Comparison of ENCODE assay signal across 1 cellular context in genomic region chr9:110199643-110200042, GRCh38.
TF ChIP-seq lines count a peak whose summit lies in the region.

No MANE protein-coding gene starts in this region.

TF ChIP-seq in HepG2, 621 proteins besides CTCF, POLR2A, EP300 and RAD21:
- TF ChIP-seq ATM (IDR thresholded peaks at IDR 0.05; ENCODE audit: borderline replicate concordance): no peak
- TF ChIP-seq HNF1A (IDR thresholded peaks at IDR 0.05; ENCODE audit: low read depth): 0 out of 2 replicates have a peak, but pooled peaks have one; percentile 30
- TF ChIP-seq HNF1A (CRISPR knock-in tag; IDR thresholded peaks at IDR 0.05; ENCODE audit: borderline replicate concordance): no peak
- TF ChIP-seq KMT2A (CRISPR knock-in tag; IDR thresholded peaks at IDR 0.05): no peak
- no peak for TF ChIP-seq ETV5 (CRISPR knock-in tag; IDR thresholded peaks at IDR 0.05; ENCODE audit: borderline replicate concordance)
- TF ChIP-seq THAP8 (CRISPR knock-in tag; IDR thresholded peaks at IDR 0.05; ENCODE audit: borderline replicate concordance): no peak
- TF ChIP-seq ZNF160 (CRISPR knock-in tag; IDR thresholded peaks at IDR 0.05): no peak
- no peak for TF ChIP-seq ATF7 (IDR thresholded peaks at IDR 0.05)
- no peak for TF ChIP-seq ATF7 (CRISPR knock-in tag; IDR thresholded peaks at IDR 0.05)
- no peak for TF ChIP-seq ZNF746 (CRISPR knock-in tag; IDR thresholded peaks at IDR 0.05)
